Comparison of ENCODE assay signal across 12 cellular contexts in genomic region chr7:96219382-96220130, GRCh38.
DNase-seq lines count a peak whose midpoint lies in the region; ATAC-seq, FAIRE-seq and TF ChIP-seq lines count a peak whose summit lies in the region.
"Had no signal": no experiment of that assay in that cellular context is flagged by ENCODE, and none has a peak within 500 bp of the region (broad histone marks: within the 10 kb centered on the region; RNA-seq: fewer than 3 reads in every experiment).

No MANE protein-coding gene starts in this region.

- H3K4me3 Mint-ChIP-seq in CD4-positive, alpha-beta T cell, result no peak overlapping the region
- H3K4me3 Mint-ChIP-seq: activated naive CD4-positive, alpha-beta T cell treated with anti-CD3 and anti-CD28 coated beads, Interleukin-2, amount 50 U/mL, for 24 hours had no signal

- H3K4me1 Mint-ChIP-seq in CD4-positive, alpha-beta T cell (ENCODE audit: low read depth), result peaks cover 7% of the 10 kb centered on the region

- POLR2A ChIA-PET in A549 (lab: Yijun Ruan, JAX), result no interaction called here
- POLR2A ChIA-PET in CD4-positive, alpha-beta T cell (lab: Charles Lee), result no interaction called here

- TF ChIP-seq CTCF in A549 (IDR thresholded peaks at IDR 0.05) (no peak), astrocyte of the spinal cord (IDR thresholded peaks at IDR 0.05; ENCODE audit: low read depth, low read length) (no peak)
- TF ChIP-seq CTCF in CD4-positive, alpha-beta T cell (IDR thresholded peaks at IDR 0.05), result no peak

- H3K27me3 ChIP-seq in right cardiac atrium (ENCODE audit: control insufficient read depth, insufficient read depth), result no peaks in the 10 kb centered on the region
- H3K27me3 ChIP-seq in CD4-positive, alpha-beta T cell (ENCODE audit: control insufficient read depth, insufficient read depth, low read length), result no peaks in the 10 kb centered on the region

- no peaks in the 10 kb centered on the region for H3K27me3 Mint-ChIP-seq in CD4-positive, alpha-beta T cell
- H3K27me3 Mint-ChIP-seq: activated naive CD4-positive, alpha-beta T cell treated with anti-CD3 and anti-CD28 coated beads, Interleukin-2, amount 50 U/mL, for 24 hours had no signal

- CTCF ChIA-PET in A549 (lab: Yijun Ruan, JAX), result no interaction called here
- CTCF ChIA-PET in CD4-positive, alpha-beta T cell (lab: Charles Lee), result no interaction called here

- H3K4me3 ChIP-seq in A549 (no peak overlapping the region), astrocyte of the spinal cord (ENCODE audit: low read depth, low read length) (no peak overlapping the region), right cardiac atrium (ENCODE audit: low read length) (no peak overlapping the region)
- H3K4me3 ChIP-seq: skin epidermis had no signal

- ATAC-seq in A549 (peak; percentile 50 to 77; a peak in 5 of 6 replicates), right cardiac atrium (peak; percentile 54 to 87)
- no peak for ATAC-seq in CD4-positive, alpha-beta T cell (ENCODE audit: poor library complexity)

- no peak for TF ChIP-seq POLR2A in A549 (IDR thresholded peaks at IDR 0.05; ENCODE audit: low read length)

- H3K4me2 ChIP-seq in A549, result peak overlapping the region; percentile 21

- peaks cover 4% of the 10 kb centered on the region for H3K9me3 Mint-ChIP-seq in CD4-positive, alpha-beta T cell

- intact Hi-C loops in right cardiac atrium (cut with DNase I), result loop anchor here in 1 of 4 donors (10.0 kb wide), 1 partner anchor 335 kb away; no protein-coding TSS in a partner anchor
- intact Hi-C loops in CD4-positive, alpha-beta T cell (cut with DNase I, micrococcal nuclease), result loop anchor here in 1 of 2 experiments (10.0 kb wide), 1 partner anchor 255 kb away; no protein-coding TSS in a partner anchor

- no peak for TF ChIP-seq RAD21 in A549 (conservative IDR thresholded peaks at IDR 0.05 in 1 of 2, IDR thresholded peaks at IDR 0.05 in 1 of 2)

- FAIRE-seq in A549 (lab: Jason Lieb, UNC), result no peak
- FAIRE-seq: HTR-8/SVneo had no signal

- H3K4me1 ChIP-seq in A549, result peaks cover 16% of the 10 kb centered on the region
- H3K4me1 ChIP-seq in right cardiac atrium (ENCODE audit: control insufficient read depth, insufficient read depth, low read length), result no peaks in the 10 kb centered on the region

- H3K27ac ChIP-seq in A549 (peak overlapping the region in 1 of 2 experiments; percentile 31; a peak in 1 of 6 replicates), right cardiac atrium (ENCODE audit: low read length) (no peak overlapping the region)
- H3K27ac ChIP-seq in CD4-positive, alpha-beta T cell (ENCODE audit: low read depth, low read length), result no peak overlapping the region

- in situ Hi-C loops in astrocyte of the spinal cord (cut with HindIII; ENCODE audit: low sequenced_read_pairs), result no loop called here

- H3K27ac Mint-ChIP-seq in CD4-positive, alpha-beta T cell, result no peak overlapping the region
- H3K27ac Mint-ChIP-seq: activated naive CD4-positive, alpha-beta T cell treated with anti-CD3 and anti-CD28 coated beads, Interleukin-2, amount 50 U/mL, for 24 hours had no signal

- DNase-seq in A549 (ENCODE audit: low read depth in 1 of 2, low spot score in 1 of 2) (peak in 1 of 2 experiments; percentile 49), HT1080 (ENCODE audit: low read depth) (peak; percentile 67), astrocyte of the spinal cord (ENCODE audit: low read depth, low spot score) (peak; percentile 59), right cardiac atrium (no peak), SIG-M5 (lab: John Stamatoyannopoulos, UW) (no peak), NCI-H1930 (lab: John Stamatoyannopoulos, UW) (no peak), UCSD-AML1 (lab: John Stamatoyannopoulos, UW; ENCODE audit: unreplicated experiment) (no peak)
- DNase-seq in CD4-positive, alpha-beta T cell, result no peak
- DNase-seq: NCI-H2107 had no signal

- no peak for TF ChIP-seq EP300 in A549 (IDR thresholded peaks at IDR 0.05)

- H3K9me3 ChIP-seq in A549 (no peaks in the 10 kb centered on the region), right cardiac atrium (ENCODE audit: control insufficient read depth, low read length) (no peaks in the 10 kb centered on the region)
- H3K9me3 ChIP-seq in CD4-positive, alpha-beta T cell (ENCODE audit: control insufficient read depth, low read length), result no peaks in the 10 kb centered on the region

- WGBS in A549 (ENCODE audit: missing lambda C conversion rate), result 85% methylated on average over 1 of the region's 1 CpG
- WGBS in right cardiac atrium, result 81% methylated on average over 1 of the region's 1 CpG

- H3K36me3 Mint-ChIP-seq in CD4-positive, alpha-beta T cell (ENCODE audit: low read depth), result peaks cover 6% of the 10 kb centered on the region

TF ChIP-seq in A549, 52 proteins besides CTCF, POLR2A, EP300 and RAD21:
- TF ChIP-seq SMC3 (IDR thresholded peaks at IDR 0.05) (no peak), FOSL2 (IDR thresholded peaks at IDR 0.05) (no peak), FOSL2 (CRISPR knock-in tag; IDR thresholded peaks at IDR 0.05) (peak; percentile 7; the same call in 1 of the 2 replicates), KDM1A (IDR thresholded peaks at IDR 0.05; ENCODE audit: low read depth) (no peak), MYC (IDR thresholded peaks at IDR 0.05; ENCODE audit: borderline replicate concordance, low read length) (no peak)

Comparison
In these comparisons a context has a peak if more than half of its experiments do, and no peak if none do; other contexts are left out.
1. DNase-seq: peak in HT1080 (single experiment) and astrocyte of the spinal cord (single experiment); none in right cardiac atrium (0 of 3), SIG-M5 (single experiment), NCI-H1930 (0 of 2), UCSD-AML1 (single experiment) and CD4-positive, alpha-beta T cell (0 of 10).